Comparison of ENCODE assay signal across 7 cellular contexts in genomic region chr7:4882169-4882741, GRCh38. TPM values are rescaled to one million over a fixed set of nuclear protein-coding genes. Genes with fewer than 3 reads are reported as not detected.
DNase-seq lines count a peak whose midpoint lies in the region; ATAC-seq and TF ChIP-seq lines count a peak whose summit lies in the region.

No MANE protein-coding gene starts in this region.

- no peaks in the 10 kb centered on the region for H3K9me2 ChIP-seq in OCI-LY7 (ENCODE audit: insufficient read depth, low read length)

- intact Hi-C loops in posterior cingulate gyrus (cut with DNase I): loop anchor here (2.0 to 10.0 kb wide), 3 partner anchors 37 to 93 kb away; no protein-coding TSS in a partner anchor
- intact Hi-C loops in OCI-LY7 (cut with micrococcal nuclease; ENCODE audit: unreplicated experiment): no loop called here

- no peak for TF ChIP-seq CTCF in HFF-Myc (IDR thresholded peaks at IDR 0.05; ENCODE audit: low read depth, low read length, missing control alignments)
- no peak for TF ChIP-seq CTCF in OCI-LY7 (conservative IDR thresholded peaks at IDR 0.05; ENCODE audit: low read length)

- no peaks in the 10 kb centered on the region for H3K9me3 ChIP-seq in OCI-LY7 (ENCODE audit: low read length)

- WGBS in adipose tissue, 3 donors: 6 to 35% (median 7%) methylated on average over 25 of the region's 25 CpGs

- H3K4me2 ChIP-seq in OCI-LY7 (ENCODE audit: low read length): no peak overlapping the region

- H3K36me3 ChIP-seq in OCI-LY7 (ENCODE audit: insufficient read depth, low read length): no peaks in the 10 kb centered on the region

- H3K4me1 ChIP-seq in OCI-LY7 (ENCODE audit: insufficient read depth, low read length, poor library complexity, severe bottlenecking): no peaks in the 10 kb centered on the region

- DNase-seq in HFF-Myc (ENCODE audit: extremely low read depth, low read depth) (peak; percentile 59), hepatic stellate cell (ENCODE audit: low spot score) (peak; percentile 60), posterior cingulate gyrus (peak in 8 of 10 donors; percentile 28 to 87 (median 36)), OCI-LY7 (ENCODE audit: low spot score) (no peak), NOMO-1 treated with DMSO at 0.1 percent for 48 hours (lab: John Stamatoyannopoulos, UW; ENCODE audit: unreplicated experiment) (no peak)

- no TSS peak for BruUV-seq in OCI-LY7 (replicated peaks; lab: Mats Ljungman, UMichigan)

- H3K79me2 ChIP-seq in OCI-LY7 (ENCODE audit: insufficient read depth, low read depth, low read length): no peaks in the 10 kb centered on the region

- CTCF ChIA-PET in OCI-LY7 (lab: Charles Lee; ENCODE audit: unreplicated experiment): no interaction called here

- H3K4me3 ChIP-seq in HFF-Myc (replicated peaks; ENCODE audit: low read depth, low read length): peak overlapping the region; percentile 51
- no peak overlapping the region for H3K4me3 ChIP-seq in OCI-LY7 (ENCODE audit: low read depth, low read length, poor library complexity, severe bottlenecking)

- no peak overlapping the region for H2AFZ ChIP-seq in OCI-LY7 (ENCODE audit: low read length)

- no peaks in the 10 kb centered on the region for H4K20me1 ChIP-seq in OCI-LY7 (ENCODE audit: insufficient read depth, low read length)

- no peak for ATAC-seq in GM19035 (IDR thresholded peaks at IDR 0.05; ENCODE audit: unreplicated experiment)

- POLR2A ChIA-PET in OCI-LY7 (lab: Charles Lee): no interaction called here

- H3K27ac ChIP-seq in adipose tissue (ENCODE audit: low read depth, low read length): peak overlapping the region; percentile 4
- no peak overlapping the region for H3K27ac ChIP-seq in OCI-LY7 (ENCODE audit: low read depth, low read length, poor library complexity, severe bottlenecking)

RNA-seq across cellular contexts. Expression of gene RADIL, which starts 1.3 kb away (rescaled TPM):
- polyA plus RNA-seq in adipose tissue: 1 to 10 TPM; 1.9 to 6.2 (median 3.2) TPM
- not detected in 2 replicates for total RNA-seq in OCI-LY7 (2014; rRNA removed; shearing (Covaris generic))
- total RNA-seq in OCI-LY7 (2022): 0.24 and 0.34 TPM in 2 replicates

RNA-seq across cellular contexts. Expression of gene PAPOLB, which starts 20.4 kb away (rescaled TPM):
- not detected for polyA plus RNA-seq in adipose tissue
- total RNA-seq in OCI-LY7 (2014; rRNA removed; shearing (Covaris generic)): not detected in 2 replicates
- total RNA-seq in OCI-LY7 (2022): 0.07 TPM in 1 of 2 replicates, not detected in the other

Comparison
In these comparisons a context has a peak if more than half of its experiments do, and no peak if none do; other contexts are left out.
1. DNase-seq: peak in HFF-Myc (single experiment), hepatic stellate cell (single experiment) and posterior cingulate gyrus (8 of 10); none in OCI-LY7 (single experiment) and NOMO-1 treated with DMSO at 0.1 percent for 48 hours (single experiment).